10 cellular contexts compared by ENCODE assay signal in genomic region chr16:13049688-13050087, GRCh38.
"Had no signal": no experiment of that assay in that cellular context is flagged by ENCODE, and none has a peak within 500 bp of the region (broad histone marks: within the 10 kb centered on the region; RNA-seq: fewer than 3 reads in every experiment).

No MANE protein-coding gene starts in this region.

- ATAC-seq: GM23338, HepG2 had no signal

- H2AFZ ChIP-seq: GM23338 had no signal

- H3K27ac ChIP-seq: HL-60 had no signal

- H3K4me2 ChIP-seq: GM23338 had no signal

- H3K4me3 ChIP-seq: GM23338 had no signal

- H3K4me1 Mint-ChIP-seq: IgD-negative memory B cell had no signal

- DNase-seq: H9, HCEC 1CT, HFFc6, KG1 had no signal

- H3K4me3 Mint-ChIP-seq: GM23338, H9, HFFc6, IgD-negative memory B cell had no signal

- H3K36me3 Mint-ChIP-seq: IgD-negative memory B cell had no signal

- FAIRE-seq: H1, H54, HepG2 had no signal

- H3K27ac Mint-ChIP-seq: GM23338, H9, HFFc6, IgD-negative memory B cell had no signal
